Comparison of ENCODE assay signal across 1 cellular context in genomic region chr1:45508295-45509151, GRCh38.
A peak's percentile ranks its signal among the peaks of the same experiment; 100 is the strongest.
TF ChIP-seq lines count a peak whose summit lies in the region.

No MANE protein-coding gene starts in this region.

TF ChIP-seq in K562, 482 proteins besides CTCF, POLR2A, EP300 and RAD21:
- TF ChIP-seq KHSRP (IDR thresholded peaks at IDR 0.05) (no peak), MYNN (IDR thresholded peaks at IDR 0.05) (peak; percentile 26; the same call in 1 of the 2 replicates), MYNN (CRISPR knock-in tag; IDR thresholded peaks at IDR 0.05) (no peak), POLR2B (IDR thresholded peaks at IDR 0.05; ENCODE audit: low read depth, partially characterized antibody) (peak; percentile 52), SUPT5H (IDR thresholded peaks at IDR 0.05) (peak; percentile 65), POLR2AphosphoS2 (IDR thresholded peaks at IDR 0.05; ENCODE audit: low read length) (0 out of 2 replicates have a peak, but pooled peaks have one; percentile 24), PTTG1 (tag; IDR thresholded peaks at IDR 0.05; ENCODE audit: low read depth) (no peak), ZNF175 (CRISPR knock-in tag; IDR thresholded peaks at IDR 0.05; ENCODE audit: low read depth) (no peak), RBFOX2 (IDR thresholded peaks at IDR 0.05; ENCODE audit: low read depth, low read length) (0 out of 2 replicates have a peak, but pooled peaks have one; percentile 51), CHD2 (IDR thresholded peaks at IDR 0.05; ENCODE audit: low read depth, low read length) (0 out of 2 replicates have a peak, but pooled peaks have one; percentile 9), RBM39 (optimal IDR thresholded peaks at IDR 0.05; ENCODE audit: low read depth, low read length) (peak; percentile 31), NFIC (IDR thresholded peaks at IDR 0.05) (peak; percentile 26; the same call in 1 of the 2 replicates), BHLHE40 (IDR thresholded peaks at IDR 0.05; ENCODE audit: low read length) (no peak), POLR2G (IDR thresholded peaks at IDR 0.05; ENCODE audit: low read depth, low read length) (peak; percentile 64), KDM5B (IDR thresholded peaks at IDR 0.05; ENCODE audit: insufficient replicate concordance, low read depth, low read length) (peak; percentile 33)
TF ChIP-seq in K562: peak in this region for 10.
